In genomic region chr12:110126557-110126956, GRCh38 we compare ENCODE assay signal across 2 cellular contexts.
TF ChIP-seq lines count a peak whose summit lies in the region.

No MANE protein-coding gene starts in this region.

TF ChIP-seq in A549, 52 proteins besides CTCF, POLR2A, EP300 and RAD21 (continued from another document):
- TF ChIP-seq REST (IDR thresholded peaks at IDR 0.05) (no peak), HOXB13 (CRISPR knock-in tag; IDR thresholded peaks at IDR 0.05; ENCODE audit: low read depth) (no peak), HOXB5 (CRISPR knock-in tag; IDR thresholded peaks at IDR 0.05) (no peak)
TF ChIP-seq in A549: peak in this region for 1.

TF ChIP-seq in HCT116, 20 proteins besides CTCF, POLR2A, EP300 and RAD21 (continued from another document):
- no peak for TF ChIP-seq ZBTB33 (IDR thresholded peaks at IDR 0.05; ENCODE audit: extremely low read depth, insufficient replicate concordance, low read length)
- TF ChIP-seq TCF7L2 (IDR thresholded peaks at IDR 0.05; ENCODE audit: borderline replicate concordance, extremely low read depth, insufficient read depth, insufficient read length), result no peak
- no peak for TF ChIP-seq SP1 (IDR thresholded peaks at IDR 0.05; ENCODE audit: low read depth)
- TF ChIP-seq ATF3 (IDR thresholded peaks at IDR 0.05), result no peak
- no peak for TF ChIP-seq REST (IDR thresholded peaks at IDR 0.05; ENCODE audit: low read depth)
- no peak for TF ChIP-seq SIN3A (IDR thresholded peaks at IDR 0.05; ENCODE audit: low read depth)
- TF ChIP-seq EZH2 (IDR thresholded peaks at IDR 0.05), result no peak
- TF ChIP-seq ELF1 (IDR thresholded peaks at IDR 0.05; ENCODE audit: borderline replicate concordance, low read depth), result no peak
- no peak for TF ChIP-seq ZNF274 (IDR thresholded peaks at IDR 0.05; ENCODE audit: low read depth, low read length)
- no peak for TF ChIP-seq CBX3 (IDR thresholded peaks at IDR 0.05; ENCODE audit: low read depth)
